Comparison of ENCODE assay signal across 10 cellular contexts in genomic region chr10:71873582-71874182, GRCh38. TPM values are rescaled to one million over a fixed set of nuclear protein-coding genes. Genes with fewer than 3 reads are reported as not detected.
DNase-seq lines count a peak whose midpoint lies in the region; ATAC-seq and TF ChIP-seq lines count a peak whose summit lies in the region.
"Had no signal": no experiment of that assay in that cellular context is flagged by ENCODE, and none has a peak within 500 bp of the region (broad histone marks: within the 10 kb centered on the region; RNA-seq: fewer than 3 reads in every experiment).

No MANE protein-coding gene starts in this region.

- H3K36me3 ChIP-seq in suprapubic skin: no peaks in the 10 kb centered on the region

- no peak for TF ChIP-seq CTCF in suprapubic skin (IDR thresholded peaks at IDR 0.05)

- intact Hi-C loops in activated naive CD4-positive, alpha-beta T cell treated with anti-CD3 and anti-CD28 coated beads for 36 hours (cut with micrococcal nuclease): no loop called here

- H3K9me3 ChIP-seq in suprapubic skin: no peaks in the 10 kb centered on the region

- no peaks in the 10 kb centered on the region for H3K36me3 Mint-ChIP-seq in activated naive CD4-positive, alpha-beta T cell treated with anti-CD3 and anti-CD28 coated beads for 36 hours (ENCODE audit: low read depth)

- H3K4me3 ChIP-seq in suprapubic skin: no peak overlapping the region

- CTCF ChIA-PET in activated naive CD4-positive, alpha-beta T cell treated with anti-CD3 and anti-CD28 coated beads for 36 hours (lab: Charles Lee): no interaction called here

- WGBS in suprapubic skin: 20% methylated on average over 1 of the region's 7 CpGs

- no peaks in the 10 kb centered on the region for H3K27me3 ChIP-seq in suprapubic skin

- no peak for TF ChIP-seq POLR2A in suprapubic skin (IDR thresholded peaks at IDR 0.05)

- TF ChIP-seq EP300 in suprapubic skin (IDR thresholded peaks at IDR 0.05): no peak

- H3K4me3 Mint-ChIP-seq in activated naive CD4-positive, alpha-beta T cell treated with anti-CD3 and anti-CD28 coated beads for 36 hours: no peak overlapping the region

- DNase-seq in medulla oblongata (ENCODE audit: extremely low spot score): peak; percentile 40
- no peak for DNase-seq in GDM1 (lab: John Stamatoyannopoulos, UW)
- no peak for DNase-seq in activated naive CD4-positive, alpha-beta T cell treated with anti-CD3 and anti-CD28 coated beads for 36 hours
- no peak for DNase-seq in suprapubic skin (ENCODE audit: low spot score in 2 of 2)
- no peak for DNase-seq in OCI-M1 (lab: John Stamatoyannopoulos, UW)
- DNase-seq: NCI-H226 had no signal

- H3K27me3 Mint-ChIP-seq in activated naive CD4-positive, alpha-beta T cell treated with anti-CD3 and anti-CD28 coated beads for 36 hours (ENCODE audit: low read depth): no peaks in the 10 kb centered on the region

- H3K27ac Mint-ChIP-seq in activated naive CD4-positive, alpha-beta T cell treated with anti-CD3 and anti-CD28 coated beads for 36 hours: no peak overlapping the region
- H3K27ac Mint-ChIP-seq: activated T-helper 2 cell treated with anti-CD3 and anti-CD28 coated beads, Interferon-gamma antibody, Interleukin-2, Interleukin-4, amounts not matched to agents 10 μg/mL and 5 μg/mL and 100 μg/mL, durations not matched to agents 14 hours and 24 hours and 36 hours had no signal

- H3K9me3 Mint-ChIP-seq in activated naive CD4-positive, alpha-beta T cell treated with anti-CD3 and anti-CD28 coated beads for 36 hours: no peaks in the 10 kb centered on the region
- H3K9me3 Mint-ChIP-seq: activated T-helper 2 cell treated with anti-CD3 and anti-CD28 coated beads, Interferon-gamma antibody, Interleukin-2, Interleukin-4, amounts not matched to agents 10 μg/mL and 5 μg/mL and 100 μg/mL, durations not matched to agents 14 hours and 24 hours and 36 hours had no signal

- ATAC-seq in GM18858 (IDR thresholded peaks at IDR 0.05; ENCODE audit: unreplicated experiment): peak; percentile 94
- ATAC-seq in GM21526 (IDR thresholded peaks at IDR 0.05; ENCODE audit: low FRiP score, unreplicated experiment): peak; percentile 88
- ATAC-seq in HG03135 (IDR thresholded peaks at IDR 0.05; ENCODE audit: unreplicated experiment): peak; percentile 87

- H3K4me1 ChIP-seq in suprapubic skin: peaks cover 14% of the 10 kb centered on the region

- H3K4me1 Mint-ChIP-seq in activated naive CD4-positive, alpha-beta T cell treated with anti-CD3 and anti-CD28 coated beads for 36 hours (ENCODE audit: low read depth): peaks cover 14% of the 10 kb centered on the region

- H3K27ac ChIP-seq in suprapubic skin: no peak overlapping the region

RNA-seq across cellular contexts. Expression of gene PSAP, which starts 22.6 kb away (rescaled TPM):
- total RNA-seq in activated naive CD4-positive, alpha-beta T cell treated with anti-CD3 and anti-CD28 coated beads for 36 hours: 100 to 1,000 TPM; 129 to 133 TPM
- total RNA-seq in suprapubic skin: 100 to 1,000 TPM; 391 to 548 (median 468) TPM
